Comparison of ENCODE assay signal across 13 cellular contexts in genomic region chr17:81317992-81318391, GRCh38.
"Had no signal": no experiment of that assay in that cellular context is flagged by ENCODE, and none has a peak within 500 bp of the region (broad histone marks: within the 10 kb centered on the region; RNA-seq: fewer than 3 reads in every experiment).

No MANE protein-coding gene starts in this region.

- H3K4me3 ChIP-seq: gastroesophageal sphincter, pancreas had no signal

- H3K4me1 ChIP-seq: gastroesophageal sphincter, pancreas had no signal

- DNase-seq: activated CD4-positive, alpha-beta T cell treated with anti-CD3 and anti-CD28 coated beads for 1 hour; activated CD4-positive, alpha-beta T cell treated with anti-CD3 and anti-CD28 coated beads, Interleukin-2, amount 50 U/mL, for 48 hours; activated naive CD4-positive, alpha-beta T cell treated with anti-CD3 and anti-CD28 coated beads for 36 hours; dermis blood vessel endothelial cell; mesenchymal stem cell; pancreas; stimulated activated CD4-positive, alpha-beta T cell treated with anti-CD3 and anti-CD28 coated beads, Interleukin-12 subunit alpha, Interleukin-12 subunit beta, amount 100 ng/mL, for 4 hours; T-cell; T1000 had no signal

- H3K36me3 ChIP-seq: gastroesophageal sphincter, pancreas had no signal

- H3K9me3 ChIP-seq: gastroesophageal sphincter, pancreas had no signal

- H3K27me3 ChIP-seq: pancreas had no signal

- H3K27ac ChIP-seq: gastroesophageal sphincter, pancreas had no signal

- ATAC-seq: activated T-helper 17 cell treated with anti-CD3 and anti-CD28 coated beads, Interleukin-2, amount 50 U/mL, for 72 hours; gastroesophageal sphincter; natural killer cell treated with Interleukin-12 subunit alpha and Interleukin-12 subunit beta and Interleukin-15 and Interleukin-18, amount 100 ng/mL, for 72 hours; pancreas; stimulated activated memory B cell treated with anti-CD40 and anti-IgM and Interleukin-4, amounts not matched to agents 10 μg/mL and 1 μg/mL and 100 μg/mL, for 72 hours; T-cell had no signal
